9 cellular contexts compared by ENCODE assay signal in genomic region chr11:29293825-29294224, GRCh38.
DNase-seq lines count a peak whose midpoint lies in the region; ATAC-seq lines count a peak whose summit lies in the region.
"Had no signal": no experiment of that assay in that cellular context is flagged by ENCODE, and none has a peak within 500 bp of the region (broad histone marks: within the 10 kb centered on the region; RNA-seq: fewer than 3 reads in every experiment).

No MANE protein-coding gene starts in this region.

- no peaks in the 10 kb centered on the region for H3K36me3 ChIP-seq in Karpas-422 (ENCODE audit: insufficient read depth, low read length)
- no peaks in the 10 kb centered on the region for H3K36me3 ChIP-seq in CD8-positive, alpha-beta memory T cell (ENCODE audit: insufficient read depth, low read length)
- H3K36me3 ChIP-seq in MG63, result peaks cover 6% of the 10 kb centered on the region; the same call in 1 of the 2 replicates

- POLR2A ChIA-PET in CD8-positive, alpha-beta memory T cell (lab: Charles Lee), result no interaction called here

- peak; percentile 45 for DNase-seq in OCI-M1 (lab: John Stamatoyannopoulos, UW)
- peak; percentile 54 for DNase-seq in myocyte (ENCODE audit: low read depth)
- DNase-seq in Karpas-422, result no peak
- DNase-seq in activated CD4-positive, CD25-positive, alpha-beta regulatory T cell treated with anti-CD3 and anti-CD28 coated beads, Interleukin-2, amount 50 U/mL, for 72 hours, result no peak
- DNase-seq in CD8-positive, alpha-beta memory T cell, result no peak
- DNase-seq in MG63, result no peak
- DNase-seq: psoas muscle had no signal

- H3K9ac ChIP-seq in Karpas-422 (ENCODE audit: low read length), result no peak overlapping the region

- no peaks in the 10 kb centered on the region for H3K79me2 ChIP-seq in Karpas-422 (ENCODE audit: low read length)

- ATAC-seq in GM18519 (IDR thresholded peaks at IDR 0.05; ENCODE audit: low FRiP score, unreplicated experiment), result peak; percentile 83
- peak; percentile 98 for ATAC-seq in HG02678 (IDR thresholded peaks at IDR 0.05; ENCODE audit: unreplicated experiment)
- ATAC-seq: psoas muscle had no signal

- H3K4me3 ChIP-seq in Karpas-422 (ENCODE audit: low read length) (no peak overlapping the region), MG63 (no peak overlapping the region)
- no peak overlapping the region for H3K4me3 ChIP-seq in CD8-positive, alpha-beta memory T cell (ENCODE audit: low read length)
- H3K4me3 ChIP-seq: psoas muscle had no signal

- no peak overlapping the region for H3K27ac Mint-ChIP-seq in CD8-positive, alpha-beta memory T cell

- H3K9me3 ChIP-seq in Karpas-422 (ENCODE audit: low read length) (no peaks in the 10 kb centered on the region), MG63 (no peaks in the 10 kb centered on the region)
- no peaks in the 10 kb centered on the region for H3K9me3 ChIP-seq in CD8-positive, alpha-beta memory T cell (ENCODE audit: low read length)
- H3K9me3 ChIP-seq: psoas muscle had no signal

- no peak overlapping the region for H3K4me3 Mint-ChIP-seq in CD8-positive, alpha-beta memory T cell

- peaks cover 5 to 30% (median 6%) of the 10 kb centered on the region in 5 donors for H3K9me3 Mint-ChIP-seq in CD8-positive, alpha-beta memory T cell

- no peak overlapping the region for H2AFZ ChIP-seq in Karpas-422 (ENCODE audit: low read length)

- H3K27me3 ChIP-seq in Karpas-422 (ENCODE audit: low read length) (no peaks in the 10 kb centered on the region), MG63 (no peaks in the 10 kb centered on the region)
- H3K27me3 ChIP-seq in CD8-positive, alpha-beta memory T cell (ENCODE audit: insufficient read depth, low read length, poor library complexity, severe bottlenecking), result no peaks in the 10 kb centered on the region

- no peaks in the 10 kb centered on the region for H3K36me3 Mint-ChIP-seq in CD8-positive, alpha-beta memory T cell

- no peaks in the 10 kb centered on the region for H3K9me2 ChIP-seq in Karpas-422 (replicated peaks; ENCODE audit: insufficient read depth, low read length)

- no peak overlapping the region for H3K4me2 ChIP-seq in Karpas-422 (ENCODE audit: low read depth, low read length, poor library complexity, severe bottlenecking)

- H3K27ac ChIP-seq in Karpas-422 (ENCODE audit: low read length), result no peak overlapping the region
- no peak overlapping the region for H3K27ac ChIP-seq in CD8-positive, alpha-beta memory T cell (ENCODE audit: low read depth, low read length)
- H3K27ac ChIP-seq: psoas muscle had no signal

- H3K4me1 ChIP-seq in Karpas-422 (ENCODE audit: low read length), result no peaks in the 10 kb centered on the region
- H3K4me1 ChIP-seq in CD8-positive, alpha-beta memory T cell (ENCODE audit: insufficient read depth, low read length), result no peaks in the 10 kb centered on the region
- H3K4me1 ChIP-seq: psoas muscle had no signal

- no peaks in the 10 kb centered on the region for H4K20me1 ChIP-seq in Karpas-422 (ENCODE audit: insufficient read depth, low read depth, low read length)

- no peaks in the 10 kb centered on the region for H3K4me1 Mint-ChIP-seq in CD8-positive, alpha-beta memory T cell

- H3K27me3 Mint-ChIP-seq in CD8-positive, alpha-beta memory T cell, result no peaks in the 10 kb centered on the region

- CTCF ChIA-PET in CD8-positive, alpha-beta memory T cell (lab: Charles Lee), result no interaction called here

Comparison
In these comparisons a context has a peak if more than half of its experiments do, and no peak if none do; other contexts are left out.
1. DNase-seq: peak in OCI-M1 (single experiment) and myocyte (single experiment); none in Karpas-422 (single experiment), activated CD4-positive, CD25-positive, alpha-beta regulatory T cell treated with anti-CD3 and anti-CD28 coated beads, Interleukin-2, amount 50 U/mL, for 72 hours (single experiment), CD8-positive, alpha-beta memory T cell (0 of 5) and MG63 (single experiment).